ENCODE assay signal across 1 cellular context in genomic region chr5:177330991-177331837, GRCh38.
TF ChIP-seq lines count a peak whose summit lies in the region.

No MANE protein-coding gene starts in this region.

TF ChIP-seq in WTC11, 78 proteins besides CTCF, POLR2A, EP300 and RAD21 (continued from another document):
- TF ChIP-seq ATF6 (CRISPR knock-in tag; IDR thresholded peaks at IDR 0.05) (no peak), FOXK1 (CRISPR knock-in tag; IDR thresholded peaks at IDR 0.05) (no peak), STAT6 (CRISPR knock-in tag; conservative IDR thresholded peaks at IDR 0.05; ENCODE audit: low read depth) (no peak), TCF7 (CRISPR knock-in tag; IDR thresholded peaks at IDR 0.05; ENCODE audit: low read depth) (no peak), ATF1 (CRISPR knock-in tag; IDR thresholded peaks at IDR 0.05) (no peak), ETV6 (CRISPR knock-in tag; IDR thresholded peaks at IDR 0.05) (no peak), CREB1 (CRISPR knock-in tag; IDR thresholded peaks at IDR 0.05) (no peak), ZBTB43 (CRISPR knock-in tag; IDR thresholded peaks at IDR 0.05) (no peak), IRF1 (CRISPR knock-in tag; IDR thresholded peaks at IDR 0.05) (no peak), NR3C1 (CRISPR knock-in tag; conservative IDR thresholded peaks at IDR 0.05; ENCODE audit: low read depth) (no peak)
